Comparison of ENCODE assay signal across 9 cellular contexts in the genomic region with DNA sequence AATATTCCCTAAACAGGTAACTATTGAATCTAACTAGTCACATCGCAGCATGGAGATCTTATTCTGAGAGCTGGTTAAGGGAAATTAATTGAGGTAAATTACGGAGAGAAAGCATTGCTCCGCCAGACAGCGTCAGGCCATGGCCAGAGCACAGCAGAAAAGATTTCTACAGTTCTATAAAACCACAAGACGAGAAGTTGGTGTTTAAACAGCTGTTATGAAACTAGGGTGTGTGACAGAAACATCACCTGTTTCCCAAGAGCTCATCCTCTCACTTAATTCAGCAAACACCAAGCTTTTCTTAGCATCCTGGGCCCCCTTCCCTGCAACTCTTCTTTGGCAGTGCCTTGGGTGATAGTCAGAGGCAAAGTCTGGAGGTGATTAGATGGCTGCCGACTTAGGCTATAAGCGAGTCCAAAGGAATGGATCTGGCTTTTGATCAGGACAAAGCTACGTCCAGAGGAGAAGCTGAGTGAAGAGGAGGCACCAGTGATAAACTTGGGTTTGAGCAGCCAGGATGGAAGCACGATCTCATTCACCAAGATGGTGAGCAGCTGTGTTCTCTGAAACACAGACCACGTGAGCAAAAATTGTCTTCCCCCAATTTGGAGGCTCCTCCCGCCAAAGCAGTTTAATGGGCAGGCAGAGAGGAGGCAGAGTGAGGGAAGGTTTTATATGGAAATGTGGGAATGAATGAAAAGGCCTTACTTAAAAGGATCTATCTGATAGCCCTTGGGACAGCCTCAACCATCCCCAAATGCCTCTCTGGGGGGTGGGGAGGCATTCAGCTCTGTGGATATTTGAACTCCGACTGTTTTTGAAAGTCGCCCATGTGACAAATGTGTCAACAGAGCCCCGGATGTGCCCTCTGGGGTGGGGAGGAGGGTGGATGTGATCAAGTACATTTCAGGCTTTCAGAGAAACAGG. TPM values are rescaled to one million over a fixed set of nuclear protein-coding genes. Genes with fewer than 3 reads are reported as not detected.
A peak's percentile ranks its signal among the peaks of the same experiment; 100 is the strongest.
DNase-seq lines count a peak whose midpoint lies in the region; ATAC-seq and TF ChIP-seq lines count a peak whose summit lies in the region.
"Had no signal": no experiment of that assay in that cellular context is flagged by ENCODE, and none has a peak within 500 bp of the region (broad histone marks: within the 10 kb centered on the region; RNA-seq: fewer than 3 reads in every experiment).

No MANE protein-coding gene starts in this region.

- no peaks in the 10 kb centered on the region for H3K9me3 ChIP-seq in mesenchymal stem cell (ENCODE audit: control insufficient read depth, low read length)
- H3K9me3 ChIP-seq in WERI-Rb-1 (ENCODE audit: severe bottlenecking): no peaks in the 10 kb centered on the region
- H3K9me3 ChIP-seq: gastrocnemius medialis had no signal

- H3K23ac ChIP-seq in mesenchymal stem cell (ENCODE audit: low read length in 2 of 2): no peak overlapping the region

- H2BK15ac ChIP-seq in mesenchymal stem cell (ENCODE audit: low read depth, poor library complexity, severe bottlenecking): no peak overlapping the region

- H2AK5ac ChIP-seq in mesenchymal stem cell (ENCODE audit: low read length, severe bottlenecking): peak overlapping the region; percentile 52

- no peaks in the 10 kb centered on the region for H3K9me3 Mint-ChIP-seq in activated T-helper 17 cell treated with anti-CD3 and anti-CD28 coated beads, Interleukin-2, amount 50 U/mL, for 72 hours

- ATAC-seq in GM18499 (IDR thresholded peaks at IDR 0.05; ENCODE audit: insufficient read depth, unreplicated experiment): peak; percentile 47
- ATAC-seq in HG02623 (IDR thresholded peaks at IDR 0.05; ENCODE audit: unreplicated experiment): peak; percentile 38
- peak; percentile 69 for ATAC-seq in activated T-helper 17 cell treated with anti-CD3 and anti-CD28 coated beads, Interleukin-2, amount 50 U/mL, for 72 hours (replicated peaks)
- ATAC-seq in stimulated activated naive CD8-positive, alpha-beta T cell treated with anti-CD3 and anti-CD28 coated beads, Interleukin-15, Interleukin-2, amounts not matched to agents 100 U/mL and 50 U/mL, for 24 hours: peak; percentile 48
- ATAC-seq: gastrocnemius medialis had no signal

- no peak overlapping the region for H3K4me2 ChIP-seq in mesenchymal stem cell (ENCODE audit: low read length, poor library complexity, severe bottlenecking)

- peak; percentile 93 for DNase-seq in NOMO-1 treated with DMSO at 0.1 percent for 48 hours (lab: John Stamatoyannopoulos, UW; ENCODE audit: unreplicated experiment)
- DNase-seq in mesenchymal stem cell: no peak
- peak; percentile 72 for DNase-seq in stimulated activated naive CD8-positive, alpha-beta T cell treated with anti-CD3 and anti-CD28 coated beads, Interleukin-15, Interleukin-2, amounts not matched to agents 100 U/mL and 50 U/mL, for 24 hours
- DNase-seq in NCI-H1092 treated with DMSO at 0.1 percent for 48 hours (lab: John Stamatoyannopoulos, UW): no peak
- no peak for DNase-seq in WERI-Rb-1

- no peak overlapping the region for H3K9ac ChIP-seq in mesenchymal stem cell (ENCODE audit: low read length)

- H3K27me3 ChIP-seq in mesenchymal stem cell (ENCODE audit: control insufficient read depth in 1 of 2, insufficient read depth in 1 of 2, low read length in 2 of 2) (no peaks in the 10 kb centered on the region), WERI-Rb-1 (ENCODE audit: insufficient read depth, low read depth, severe bottlenecking) (no peaks in the 10 kb centered on the region)
- H3K27me3 ChIP-seq: gastrocnemius medialis had no signal

- H3K14ac ChIP-seq in mesenchymal stem cell (ENCODE audit: low read length in 2 of 2): peak overlapping the region in 1 of 2 experiments; percentile 51

- H3K4ac ChIP-seq in mesenchymal stem cell (ENCODE audit: low read depth in 1 of 2, low read length in 2 of 2): peak overlapping the region in 1 of 2 experiments; percentile 10

- no peak overlapping the region for H3K4me3 ChIP-seq in mesenchymal stem cell (ENCODE audit: insufficient read depth in 1 of 2, low read depth in 1 of 2, low read length in 2 of 2)
- H3K4me3 ChIP-seq in WERI-Rb-1 (ENCODE audit: low read depth, low read length): no peak overlapping the region
- H3K4me3 ChIP-seq: gastrocnemius medialis had no signal

- no peak for TF ChIP-seq CTCF in WERI-Rb-1 (IDR thresholded peaks at IDR 0.05; ENCODE audit: low read depth, low read length)

- H2BK12ac ChIP-seq in mesenchymal stem cell (ENCODE audit: low read length in 2 of 2): no peak overlapping the region

- no peaks in the 10 kb centered on the region for H3K36me3 ChIP-seq in mesenchymal stem cell (ENCODE audit: control insufficient read depth in 1 of 2, insufficient read depth in 2 of 2, low read depth in 1 of 2, low read length in 2 of 2)
- no peaks in the 10 kb centered on the region for H3K36me3 ChIP-seq in WERI-Rb-1
- H3K36me3 ChIP-seq: gastrocnemius medialis had no signal

- no peaks in the 10 kb centered on the region for H3K79me1 ChIP-seq in mesenchymal stem cell (replicated peaks; ENCODE audit: low read length, poor library complexity, severe bottlenecking)

- H3K4me1 ChIP-seq in mesenchymal stem cell (ENCODE audit: control insufficient read depth, insufficient read depth, low read depth, low read length): peaks cover 21% of the 10 kb centered on the region

- peak overlapping the region; percentile 9 for H2BK120ac ChIP-seq in mesenchymal stem cell (ENCODE audit: low read depth, low read length)

- H3K27ac ChIP-seq in mesenchymal stem cell (ENCODE audit: low read length, poor library complexity, severe bottlenecking) (no peak overlapping the region), WERI-Rb-1 (no peak overlapping the region)

- H3K18ac ChIP-seq in mesenchymal stem cell (ENCODE audit: low read depth in 1 of 2, low read length in 2 of 2): peak overlapping the region in 1 of 2 experiments; percentile 45

- 81% methylated on average over 13 of the region's 14 CpGs for WGBS in mesenchymal stem cell

- no peak overlapping the region for H2BK5ac ChIP-seq in mesenchymal stem cell (ENCODE audit: low read depth, low read length, poor library complexity, severe bottlenecking)

- H3K4me1 Mint-ChIP-seq in activated T-helper 17 cell treated with anti-CD3 and anti-CD28 coated beads, Interleukin-2, amount 50 U/mL, for 72 hours: peaks cover 14% of the 10 kb centered on the region

- H3K27ac Mint-ChIP-seq in activated T-helper 17 cell treated with anti-CD3 and anti-CD28 coated beads, Interleukin-2, amount 50 U/mL, for 72 hours: no peak overlapping the region

- H4K8ac ChIP-seq in mesenchymal stem cell (ENCODE audit: low read length): peak overlapping the region; percentile 19

- no peaks in the 10 kb centered on the region for H3K36me3 Mint-ChIP-seq in activated T-helper 17 cell treated with anti-CD3 and anti-CD28 coated beads, Interleukin-2, amount 50 U/mL, for 72 hours (ENCODE audit: low read depth)

- no peak overlapping the region for H3K4me3 Mint-ChIP-seq in activated T-helper 17 cell treated with anti-CD3 and anti-CD28 coated beads, Interleukin-2, amount 50 U/mL, for 72 hours

- H4K91ac ChIP-seq in mesenchymal stem cell (ENCODE audit: low read length): no peak overlapping the region

- no peak overlapping the region for H2AFZ ChIP-seq in mesenchymal stem cell (ENCODE audit: low read depth, low read length)

- H3K27me3 Mint-ChIP-seq in activated T-helper 17 cell treated with anti-CD3 and anti-CD28 coated beads, Interleukin-2, amount 50 U/mL, for 72 hours: no peaks in the 10 kb centered on the region

RNA-seq across cellular contexts. Expression of gene PKDCC, which starts 57.8 kb away (rescaled TPM):
- not detected for total RNA-seq in activated T-helper 17 cell treated with anti-CD3 and anti-CD28 coated beads, Interleukin-2, amount 50 U/mL, for 72 hours
- polyA plus RNA-seq in mesenchymal stem cell (2013, experiment 1 of 2): 35.7 TPM
- polyA plus RNA-seq in mesenchymal stem cell (2013, experiment 2 of 2): 35.3 TPM

Comparison
In these comparisons a context has a peak if more than half of its experiments do, and no peak if none do; other contexts are left out.
1. DNase-seq: peak in NOMO-1 treated with DMSO at 0.1 percent for 48 hours (single experiment) and stimulated activated naive CD8-positive, alpha-beta T cell treated with anti-CD3 and anti-CD28 coated beads, Interleukin-15, Interleukin-2, amounts not matched to agents 100 U/mL and 50 U/mL, for 24 hours (single experiment); none in mesenchymal stem cell (single experiment), NCI-H1092 treated with DMSO at 0.1 percent for 48 hours (single experiment) and WERI-Rb-1 (single experiment).
2. Peak in every context shown above with its lines, with median percentiles within 50 percentile points of each other: ATAC-seq.